1 cellular context compared by ENCODE assay signal in genomic region chr16:1331712-1332617, GRCh38.
TF ChIP-seq lines count a peak whose summit lies in the region.

No MANE protein-coding gene starts in this region.

TF ChIP-seq in H1, 55 proteins besides CTCF, POLR2A, EP300 and RAD21:
- TF ChIP-seq EZH2 (IDR thresholded peaks at IDR 0.05; ENCODE audit: low read depth, low read length, severe bottlenecking) (peak; percentile 27), KDM4A (IDR thresholded peaks at IDR 0.05; ENCODE audit: low read depth, low read length, severe bottlenecking) (no peak), SP1 (IDR thresholded peaks at IDR 0.05; ENCODE audit: low read depth, low read length) (0 out of 2 replicates have a peak, but pooled peaks have one; percentile 26), TCF12 (IDR thresholded peaks at IDR 0.05; ENCODE audit: low read depth, low read length) (0 out of 2 replicates have a peak, but pooled peaks have one; percentile 77), BRCA1 (IDR thresholded peaks at IDR 0.05; ENCODE audit: low read depth, low read length) (no peak), E2F6 (IDR thresholded peaks at IDR 0.05) (0 out of 2 replicates have a peak, but pooled peaks have one; percentile 0), SAP30 (IDR thresholded peaks at IDR 0.05; ENCODE audit: insufficient read depth, insufficient replicate concordance, low read length) (peak; percentile 41), CBX5 (IDR thresholded peaks at IDR 0.05; ENCODE audit: low read depth, low read length) (no peak), SIN3A (conservative IDR thresholded peaks at IDR 0.05 in 1 of 2, IDR thresholded peaks at IDR 0.05 in 1 of 2; ENCODE audit: low read depth in 1 of 2, low read length in 2 of 2) (peak; percentile 83 to 85; a peak in 3 of 4 replicates), CBX8 (IDR thresholded peaks at IDR 0.05; ENCODE audit: borderline replicate concordance, low read depth, low read length) (no peak), FOSL1 (IDR thresholded peaks at IDR 0.05; ENCODE audit: insufficient read depth, low read depth, low read length) (no peak), POLR2AphosphoS5 (IDR thresholded peaks at IDR 0.05; ENCODE audit: low read depth, low read length) (peak; percentile 55; the same call in 1 of the 2 replicates), MAX (IDR thresholded peaks at IDR 0.05) (peak; percentile 29; the same call in 1 of the 2 replicates), TBP (IDR thresholded peaks at IDR 0.05; ENCODE audit: low read depth, low read length) (peak; percentile 66), TAF1 (IDR thresholded peaks at IDR 0.05; ENCODE audit: low read depth, low read length) (peak; percentile 51; the same call in 1 of the 2 replicates), PHF8 (conservative IDR thresholded peaks at IDR 0.05; ENCODE audit: low read depth, low read length) (0 out of 2 replicates have a peak, but pooled peaks have one; percentile 30), JUN (IDR thresholded peaks at IDR 0.05; ENCODE audit: low read depth, low read length) (no peak)
